25 cellular contexts compared by ENCODE assay signal in genomic region chr6:120779441-120779840, GRCh38.
"Had no signal": no experiment of that assay in that cellular context is flagged by ENCODE, and none has a peak within 500 bp of the region (broad histone marks: within the 10 kb centered on the region; RNA-seq: fewer than 3 reads in every experiment).

No MANE protein-coding gene starts in this region.

- H3K27me3 Mint-ChIP-seq: naive B cell; stimulated activated naive B cell treated with anti-CD40 and anti-IgM and Interleukin-4, amounts not matched to agents 10 μg/mL and 1 μg/mL and 100 μg/mL, for 72 hours had no signal

- ATAC-seq: heart right ventricle; natural killer cell; right cardiac atrium; sciatic nerve; stimulated activated naive B cell treated with anti-CD40 and anti-IgM and Interleukin-4, amounts not matched to agents 10 μg/mL and 1 μg/mL and 100 μg/mL, for 72 hours had no signal

- H3K4me3 ChIP-seq: heart right ventricle, hepatocyte, left ventricle myocardium inferior, lung, neural progenitor cell, ovary, prostate gland, skin epidermis, stomach, testis, thyroid gland, transverse colon, upper lobe of left lung had no signal

- H3K9me3 ChIP-seq: ovary, prostate gland, testis, thyroid gland, transverse colon, upper lobe of left lung had no signal

- H3K27ac Mint-ChIP-seq: mesothelial cell of epicardium; naive B cell; natural killer cell; nephron progenitor cell; neural progenitor cell; stimulated activated naive B cell treated with anti-CD40 and anti-IgM and Interleukin-4, amounts not matched to agents 10 μg/mL and 1 μg/mL and 100 μg/mL, for 72 hours had no signal

- H3K36me3 Mint-ChIP-seq: mesothelial cell of epicardium; naive B cell; neural progenitor cell; stimulated activated naive B cell treated with anti-CD40 and anti-IgM and Interleukin-4, amounts not matched to agents 10 μg/mL and 1 μg/mL and 100 μg/mL, for 72 hours had no signal

- H3K9ac ChIP-seq: neural progenitor cell had no signal

- H3K27ac ChIP-seq: heart right ventricle, hepatocyte, left ventricle myocardium inferior, neural progenitor cell, ovary, prostate gland, skin epidermis, stomach, testis, thyroid gland, transverse colon, upper lobe of left lung had no signal

- H3K36me3 ChIP-seq: heart right ventricle, left ventricle myocardium inferior, neural progenitor cell, ovary, prostate gland, stomach, thyroid gland, transverse colon, upper lobe of left lung had no signal

- H3K27me3 ChIP-seq: heart right ventricle, hepatocyte, neural progenitor cell, ovary, stomach, testis, thyroid gland, transverse colon, upper lobe of left lung had no signal

- DNase-seq: heart right ventricle; left ventricle myocardium inferior; mesendoderm; naive B cell; natural killer cell; nephron progenitor cell; ovary; retina; stimulated activated CD4-positive, alpha-beta T cell treated with anti-CD3 and anti-CD28 coated beads, Interleukin-4, amount 100 ng/mL, for 24 hours; stimulated activated naive B cell treated with anti-CD40 and anti-IgM and Interleukin-4, amounts not matched to agents 10 μg/mL and 1 μg/mL and 100 μg/mL, for 72 hours; stimulated activated naive CD8-positive, alpha-beta T cell treated with anti-CD3 and anti-CD28 coated beads, Interleukin-15, Interleukin-2, amounts not matched to agents 100 U/mL and 50 U/mL, for 24 hours; stomach; testis; thyroid gland; transverse colon; upper lobe of left lung had no signal

- H3K4me1 Mint-ChIP-seq: mesothelial cell of epicardium; naive B cell; natural killer cell; nephron progenitor cell; neural progenitor cell; stimulated activated naive B cell treated with anti-CD40 and anti-IgM and Interleukin-4, amounts not matched to agents 10 μg/mL and 1 μg/mL and 100 μg/mL, for 72 hours had no signal

- FAIRE-seq: urothelium cell line had no signal

- H3K4me1 ChIP-seq: heart right ventricle, left ventricle myocardium inferior, neural progenitor cell, prostate gland, stomach, testis, thyroid gland, transverse colon, upper lobe of left lung had no signal

- H3K4me3 Mint-ChIP-seq: mesothelial cell of epicardium; natural killer cell; nephron progenitor cell; neural progenitor cell; stimulated activated naive B cell treated with anti-CD40 and anti-IgM and Interleukin-4, amounts not matched to agents 10 μg/mL and 1 μg/mL and 100 μg/mL, for 72 hours had no signal
